9 cellular contexts compared by ENCODE assay signal in genomic region chr1:220529530-220529920, GRCh38. TPM values are rescaled to one million over a fixed set of nuclear protein-coding genes. Genes with fewer than 3 reads are reported as not detected.
DNase-seq lines count a peak whose midpoint lies in the region; ATAC-seq and TF ChIP-seq lines count a peak whose summit lies in the region.
"Had no signal": no experiment of that assay in that cellular context is flagged by ENCODE, and none has a peak within 500 bp of the region (broad histone marks: within the 10 kb centered on the region; RNA-seq: fewer than 3 reads in every experiment).

No MANE protein-coding gene starts in this region.

- peak overlapping the region; percentile 83 to 94 (median 88) for H3K4me2 ChIP-seq in BLaER1 treated with 17β-estradiol and CSF1 and Interleukin-3, amounts not matched to agents 10 nM and 100 nM
- H3K4me2 ChIP-seq in KMS-11 (peak overlapping the region; percentile 75), neural progenitor cell (peak overlapping the region; percentile 84)

- H3K4me3 ChIP-seq in BLaER1 treated with 17β-estradiol and CSF1 and Interleukin-3, amounts not matched to agents 10 nM and 100 nM, result peak overlapping the region; percentile 75 to 97 (median 86); a peak in 19 of 20 replicates
- peak overlapping the region; percentile 83 for H3K4me3 ChIP-seq in KMS-11 (IDR thresholded peaks at IDR 0.05; ENCODE audit: insufficient read depth, low read depth, low read length)
- H3K4me3 ChIP-seq in neural progenitor cell, result peak overlapping the region; percentile 83

- H3K27me3 ChIP-seq in BLaER1 treated with 17β-estradiol and CSF1 and Interleukin-3, amounts not matched to agents 10 nM and 100 nM, result peaks cover 28 to 47% (median 41%) of the 10 kb centered on the region in 11 experiments
- no peaks in the 10 kb centered on the region for H3K27me3 ChIP-seq in KMS-11 (ENCODE audit: insufficient read depth, low read depth)
- peaks cover 6% of the 10 kb centered on the region for H3K27me3 ChIP-seq in neural progenitor cell

- no peaks in the 10 kb centered on the region for H3K36me3 ChIP-seq in BLaER1 treated with 17β-estradiol and CSF1 and Interleukin-3, amounts not matched to agents 10 nM and 100 nM
- H3K36me3 ChIP-seq in KMS-11 (ENCODE audit: insufficient read depth) (no peaks in the 10 kb centered on the region), neural progenitor cell (no peaks in the 10 kb centered on the region)

- peak overlapping the region in 2 of 11 experiments; percentile 76 to 86; a peak in 3 of 22 replicates for H3K27ac ChIP-seq in BLaER1 treated with 17β-estradiol and CSF1 and Interleukin-3, amounts not matched to agents 10 nM and 100 nM
- H3K27ac ChIP-seq in KMS-11 (peak overlapping the region; percentile 88), neural progenitor cell (no peak overlapping the region)

- peaks cover 14% of the 10 kb centered on the region for H3K27me3 Mint-ChIP-seq in endothelial cell (ENCODE audit: unreplicated experiment)
- peaks cover 13% of the 10 kb centered on the region for H3K27me3 Mint-ChIP-seq in neural progenitor cell (ENCODE audit: insufficient read depth, low read depth)

- H3K4me1 Mint-ChIP-seq in endothelial cell (ENCODE audit: unreplicated experiment) (peaks cover 22% of the 10 kb centered on the region), neural progenitor cell (peaks cover 27% of the 10 kb centered on the region)

- H3K9me3 ChIP-seq in BLaER1 treated with 17β-estradiol and CSF1 and Interleukin-3, amounts not matched to agents 10 nM and 100 nM (replicated peaks in 1 of 11), result peaks cover 0 to 3% (median 0%) of the 10 kb centered on the region in 11 experiments; a peak in 1 of 22 replicates
- H3K9me3 ChIP-seq in neural progenitor cell (ENCODE audit: low read depth), result no peaks in the 10 kb centered on the region

- H3K79me2 ChIP-seq in KMS-11 (ENCODE audit: insufficient read depth, low read depth) (peaks cover 60% of the 10 kb centered on the region), neural progenitor cell (ENCODE audit: low read depth) (peaks cover 60% of the 10 kb centered on the region)

- peak overlapping the region; percentile 97 for H2AFZ ChIP-seq in KMS-11 (ENCODE audit: low read depth)
- peak overlapping the region; percentile 69 for H2AFZ ChIP-seq in neural progenitor cell (replicated peaks)

- peak overlapping the region; percentile 96 for H3K4me3 Mint-ChIP-seq in endothelial cell (ENCODE audit: unreplicated experiment)
- peak overlapping the region; percentile 98 for H3K4me3 Mint-ChIP-seq in neural progenitor cell

- H4K20me1 ChIP-seq in BLaER1 treated with 17β-estradiol and CSF1 and Interleukin-3, amounts not matched to agents 10 nM and 100 nM, result 0 out of 22 replicates have a peak, but pooled peaks cover 0 to 7% (median 0%) of the 10 kb centered on the region in 11 experiments
- no peaks in the 10 kb centered on the region for H4K20me1 ChIP-seq in KMS-11 (ENCODE audit: insufficient read depth)
- H4K20me1 ChIP-seq in neural progenitor cell (ENCODE audit: low read depth), result peaks cover 4% of the 10 kb centered on the region

- H3K4me1 ChIP-seq in BLaER1 treated with 17β-estradiol and CSF1 and Interleukin-3, amounts not matched to agents 10 nM and 100 nM, result peaks cover 0 to 23% (median 20%) of the 10 kb centered on the region in 10 experiments; a peak in 15 of 20 replicates
- H3K4me1 ChIP-seq in KMS-11 (ENCODE audit: low read depth, poor library complexity, severe bottlenecking) (peaks cover 21% of the 10 kb centered on the region), neural progenitor cell (peaks cover 38% of the 10 kb centered on the region)

- ATAC-seq in GM21717 (IDR thresholded peaks at IDR 0.05; ENCODE audit: unreplicated experiment), result no peak
- no peak for ATAC-seq in GM21825 (IDR thresholded peaks at IDR 0.05; ENCODE audit: unreplicated experiment)

- H3K36me3 Mint-ChIP-seq in endothelial cell (ENCODE audit: low read depth, unreplicated experiment) (peaks cover 9% of the 10 kb centered on the region), neural progenitor cell (peaks cover 3% of the 10 kb centered on the region)

- H3K9ac ChIP-seq in BLaER1 treated with 17β-estradiol and CSF1 and Interleukin-3, amounts not matched to agents 10 nM and 100 nM, result peak overlapping the region in 8 of 11 experiments; percentile 83 to 91 (median 88); a peak in 13 of 22 replicates
- peak overlapping the region; percentile 98 for H3K9ac ChIP-seq in KMS-11
- H3K9ac ChIP-seq in neural progenitor cell, result no peak overlapping the region

- no peak for TF ChIP-seq CTCF in KMS-11 (conservative IDR thresholded peaks at IDR 0.05; ENCODE audit: low read depth, low read length)
- no peak for TF ChIP-seq CTCF in endothelial cell (IDR thresholded peaks at IDR 0.05; ENCODE audit: unreplicated experiment)
- TF ChIP-seq CTCF in neural progenitor cell (IDR thresholded peaks at IDR 0.05), result no peak

- H3K9me3 Mint-ChIP-seq in endothelial cell (ENCODE audit: unreplicated experiment) (no peaks in the 10 kb centered on the region), neural progenitor cell (peaks cover 13% of the 10 kb centered on the region)

- H3F3A ChIP-seq in neural progenitor cell (ENCODE audit: low read depth), result peaks cover 9% of the 10 kb centered on the region

- peak overlapping the region; percentile 70 for H3K27ac Mint-ChIP-seq in endothelial cell (ENCODE audit: unreplicated experiment)
- no peak overlapping the region for H3K27ac Mint-ChIP-seq in neural progenitor cell

- DNase-seq in endothelial cell (ENCODE audit: low spot score) (no peak), neural progenitor cell (ENCODE audit: low spot score) (peak; percentile 17), NK-92 (lab: John Stamatoyannopoulos, UW; ENCODE audit: unreplicated experiment) (no peak), NCI-H510A (lab: John Stamatoyannopoulos, UW) (no peak)
- DNase-seq: NCI-H526 treated with DMSO at 0.1 percent for 48 hours had no signal

RNA-seq across cellular contexts. Expression of gene MARK1, which starts 1.6 kb away (rescaled TPM):
- total RNA-seq in endothelial cell (ENCODE audit: unreplicated experiment) (12.5 TPM), neural progenitor cell (ENCODE audit: low replicate concordance) (12.1 and 13.2 TPM in 2 replicates)
